Comparison of ENCODE assay signal across 8 cellular contexts in genomic region chr15:101070502-101071273, GRCh38.
DNase-seq lines count a peak whose midpoint lies in the region; ATAC-seq, FAIRE-seq and TF ChIP-seq lines count a peak whose summit lies in the region.

No MANE protein-coding gene starts in this region.

- CTCF ChIA-PET in GM12878 (lab: Yijun Ruan, JAX), result interaction anchor here (1.1 to 1.3 kb wide), 2 partner anchors 187 to 188 kb away, joined by 3 read pairs; no protein-coding TSS in a partner anchor
- CTCF ChIA-PET in CD8-positive, alpha-beta memory T cell (lab: Charles Lee), result no interaction called here

- no peaks in the 10 kb centered on the region for H3F3A ChIP-seq in MM.1S (ENCODE audit: insufficient read depth, low read length)

- no peaks in the 10 kb centered on the region for H3K9me2 ChIP-seq in MM.1S (replicated peaks; ENCODE audit: insufficient read depth, low read length)

- H3K36me3 ChIP-seq in MM.1S (replicated peaks; ENCODE audit: insufficient read depth, low read length), result no peaks in the 10 kb centered on the region
- H3K36me3 ChIP-seq in GM12878 (ENCODE audit: control insufficient read depth in 2 of 2, insufficient read depth in 2 of 2, low read length in 1 of 2), result peaks cover 7 to 29% of the 10 kb centered on the region in 2 experiments
- peaks cover 0 to 49% of the 10 kb centered on the region in 2 donors for H3K36me3 ChIP-seq in left lung
- peaks cover 0 to 13% (median 0%) of the 10 kb centered on the region in 3 donors for H3K36me3 ChIP-seq in tibial artery
- H3K36me3 ChIP-seq in CD8-positive, alpha-beta memory T cell (ENCODE audit: insufficient read depth, low read length), result no peaks in the 10 kb centered on the region

- H3K4me3 ChIP-seq in MM.1S (ENCODE audit: low read length) (no peak overlapping the region), GM12878 (no peak overlapping the region), left lung (no peak overlapping the region), tibial artery (no peak overlapping the region)
- H3K4me3 ChIP-seq in CD8-positive, alpha-beta memory T cell (ENCODE audit: low read length), result no peak overlapping the region

- no peak overlapping the region for H2AFZ ChIP-seq in MM.1S (ENCODE audit: low read length)
- no peak overlapping the region for H2AFZ ChIP-seq in GM12878 (ENCODE audit: control insufficient read depth, low read depth, low read length)

- BruUV-seq in GM12878 (replicated peaks; lab: Mats Ljungman, UMichigan), result no TSS peak

- intact Hi-C loops in GM12878 (cut with micrococcal nuclease; ENCODE audit: unreplicated experiment) (no loop called here), left lung (cut with DNase I) (no loop called here), tibial artery (cut with DNase I; ENCODE audit: low total_unique reads) (loop anchor here (10.0 kb wide), 1 partner anchor 626 kb away; no protein-coding TSS in a partner anchor)

- in situ Hi-C loops in GM12878 (cut with MboI), result no loop called here

- 0 out of 2 replicates have a peak, but pooled peaks have one; percentile 14 for TF ChIP-seq POLR2A in GM12878 (IDR thresholded peaks at IDR 0.05; ENCODE audit: low read depth, low read length)

- DNase-seq in AG20443 (ENCODE audit: low spot score) (peak; percentile 76), MM.1S (no peak), GM12878 (ENCODE audit: low read depth, low spot score) (no peak), left lung (no peak), C1 segment of cervical spinal cord (lab: John Stamatoyannopoulos, UW) (no peak), tibial artery (no peak), occipital lobe (lab: John Stamatoyannopoulos, UW) (no peak)
- DNase-seq in CD8-positive, alpha-beta memory T cell, result no peak

- H3K27ac ChIP-seq in MM.1S (ENCODE audit: low read length), result peak overlapping the region; percentile 21; the same call in 1 of the 2 replicates
- no peak overlapping the region for H3K27ac ChIP-seq in GM12878 (ENCODE audit: control insufficient read depth, insufficient read depth)
- peak overlapping the region; percentile 64 to 79 for H3K27ac ChIP-seq in left lung
- peak overlapping the region in 1 of 2 donors; percentile 25 for H3K27ac ChIP-seq in tibial artery
- H3K27ac ChIP-seq in CD8-positive, alpha-beta memory T cell (ENCODE audit: low read depth, low read length), result no peak overlapping the region

- H3K36me3 Mint-ChIP-seq in CD8-positive, alpha-beta memory T cell, result no peaks in the 10 kb centered on the region

- H3K9me3 ChIP-seq in MM.1S (replicated peaks; ENCODE audit: insufficient read depth, low read length), result no peaks in the 10 kb centered on the region
- no peaks in the 10 kb centered on the region for H3K9me3 ChIP-seq in GM12878 (replicated peaks; ENCODE audit: control insufficient read depth, insufficient read depth, low read length)
- H3K9me3 ChIP-seq in left lung, result no peaks in the 10 kb centered on the region
- no peaks in the 10 kb centered on the region for H3K9me3 ChIP-seq in tibial artery
- H3K9me3 ChIP-seq in CD8-positive, alpha-beta memory T cell (ENCODE audit: low read length), result no peaks in the 10 kb centered on the region

- H3K4me2 ChIP-seq in MM.1S (ENCODE audit: low read depth, low read length) (no peak overlapping the region), GM12878 (ENCODE audit: control insufficient read depth, insufficient read depth) (no peak overlapping the region)

- ATAC-seq in GM12878 (0 out of 3 replicates have a peak, but pooled peaks have one; percentile 25), left lung (peak; percentile 65)

- no peaks in the 10 kb centered on the region for H3K27me3 ChIP-seq in MM.1S (replicated peaks; ENCODE audit: insufficient read depth, low read length)
- no peaks in the 10 kb centered on the region for H3K27me3 ChIP-seq in GM12878 (replicated peaks in 1 of 2; ENCODE audit: control insufficient read depth in 2 of 2, insufficient read depth in 2 of 2, low read length in 1 of 2)
- no peaks in the 10 kb centered on the region for H3K27me3 ChIP-seq in left lung
- H3K27me3 ChIP-seq in tibial artery, result no peaks in the 10 kb centered on the region
- no peaks in the 10 kb centered on the region for H3K27me3 ChIP-seq in CD8-positive, alpha-beta memory T cell (ENCODE audit: insufficient read depth, low read length, poor library complexity, severe bottlenecking)

- TF ChIP-seq EP300 in GM12878 (IDR thresholded peaks at IDR 0.05; ENCODE audit: borderline replicate concordance in 1 of 2, control insufficient read depth in 1 of 2, low read depth in 2 of 2, low read length in 2 of 2), result no peak

- no peaks in the 10 kb centered on the region for H3K4me1 Mint-ChIP-seq in CD8-positive, alpha-beta memory T cell

- no peaks in the 10 kb centered on the region for H3K9me3 Mint-ChIP-seq in CD8-positive, alpha-beta memory T cell

- H3K4me3 Mint-ChIP-seq in CD8-positive, alpha-beta memory T cell, result no peak overlapping the region

- FAIRE-seq in GM12878 (lab: Jason Lieb, UNC), result no peak

- no peak overlapping the region for H3K9ac ChIP-seq in MM.1S (ENCODE audit: low read length)
- H3K9ac ChIP-seq in GM12878 (ENCODE audit: control insufficient read depth, insufficient read depth, low read length), result no peak overlapping the region

- no peak overlapping the region for H3K27ac Mint-ChIP-seq in CD8-positive, alpha-beta memory T cell

- H3K4me1 ChIP-seq in MM.1S (ENCODE audit: low read length) (peaks cover 7% of the 10 kb centered on the region), GM12878 (ENCODE audit: control insufficient read depth, insufficient read depth, low read length) (no peaks in the 10 kb centered on the region), left lung (peaks cover 9 to 25% of the 10 kb centered on the region in 2 donors), tibial artery (no peaks in the 10 kb centered on the region)
- no peaks in the 10 kb centered on the region for H3K4me1 ChIP-seq in CD8-positive, alpha-beta memory T cell (ENCODE audit: insufficient read depth, low read length)

- POLR2A ChIA-PET in GM12878 (lab: Charles Lee), result interaction anchor here (0.7 to 1.0 kb wide), 2 partner anchors 15 to 218 kb away, joined by 3 to 4 read pairs; no protein-coding TSS in a partner anchor
- POLR2A ChIA-PET in CD8-positive, alpha-beta memory T cell (lab: Charles Lee), result no interaction called here

- SMC1A ChIA-PET in GM12878 (lab: Charles Lee; ENCODE audit: uncharacterized antibody, unreplicated experiment), result no interaction called here

- RAD21 ChIA-PET in GM12878 (lab: Charles Lee; ENCODE audit: unreplicated experiment), result no interaction called here

- H3K79me2 ChIP-seq in MM.1S (ENCODE audit: low read length), result no peaks in the 10 kb centered on the region
- H3K79me2 ChIP-seq in GM12878 (ENCODE audit: control insufficient read depth, insufficient read depth, low read length), result no peaks in the 10 kb centered on the region

- TF ChIP-seq CTCF in MM.1S (IDR thresholded peaks at IDR 0.05; ENCODE audit: low read length), result no peak
- TF ChIP-seq CTCF in GM12878 (IDR thresholded peaks at IDR 0.05 in 2 of 3, conservative IDR thresholded peaks at IDR 0.05 in 1 of 3; ENCODE audit: control insufficient read depth in 2 of 3, extremely low read depth in 1 of 3, insufficient read depth in 1 of 3, low read depth in 3 of 3, low read length in 3 of 3), result no peak
- no peak for TF ChIP-seq CTCF in left lung (IDR thresholded peaks at IDR 0.05)
- TF ChIP-seq CTCF in tibial artery (IDR thresholded peaks at IDR 0.05), result no peak

- TF ChIP-seq RAD21 in GM12878 (IDR thresholded peaks at IDR 0.05; ENCODE audit: insufficient read depth, low read depth, low read length), result no peak

- peaks cover 5 to 9% of the 10 kb centered on the region in 2 donors for H3K27me3 Mint-ChIP-seq in CD8-positive, alpha-beta memory T cell

- 89% methylated on average over 6 of the region's 6 CpGs for WGBS in GM12878 (ENCODE audit: insufficient coverage, insufficient replicate concordance, low lambda C conversion rate, missing lambda C conversion rate)

- no peaks in the 10 kb centered on the region for H4K20me1 ChIP-seq in MM.1S (ENCODE audit: insufficient read depth, low read length)
- H4K20me1 ChIP-seq in GM12878 (ENCODE audit: control insufficient read depth, insufficient read depth), result no peaks in the 10 kb centered on the region

TF ChIP-seq in GM12878, 131 proteins besides CTCF, POLR2A, EP300 and RAD21:
- no peak for TF ChIP-seq MAX (IDR thresholded peaks at IDR 0.05; ENCODE audit: low read depth, low read length)
- TF ChIP-seq EED (IDR thresholded peaks at IDR 0.05; ENCODE audit: low read depth), result no peak
- no peak for TF ChIP-seq NFXL1 (IDR thresholded peaks at IDR 0.05; ENCODE audit: borderline replicate concordance)
- no peak for TF ChIP-seq HDAC2 (IDR thresholded peaks at IDR 0.05)
- TF ChIP-seq JUND (IDR thresholded peaks at IDR 0.05; ENCODE audit: low read depth, low read length), result no peak
- no peak for TF ChIP-seq MXI1 (IDR thresholded peaks at IDR 0.05; ENCODE audit: low read depth, low read length)
- TF ChIP-seq ZNF622 (IDR thresholded peaks at IDR 0.05), result no peak
- no peak for TF ChIP-seq MEF2A (IDR thresholded peaks at IDR 0.05; ENCODE audit: insufficient read depth, low read depth, low read length)
- TF ChIP-seq CBFB (IDR thresholded peaks at IDR 0.05; ENCODE audit: low read depth), result no peak
- TF ChIP-seq NR2C1 (IDR thresholded peaks at IDR 0.05), result no peak
- TF ChIP-seq IRF4 (IDR thresholded peaks at IDR 0.05; ENCODE audit: low read depth, low read length), result no peak
- TF ChIP-seq NFIC (IDR thresholded peaks at IDR 0.05; ENCODE audit: low read depth, low read length), result no peak

Comparison
In these comparisons a context has a peak if more than half of its experiments do, and no peak if none do; other contexts are left out.
1. H3K27ac ChIP-seq: peak in MM.1S (single experiment) and left lung (2 of 2); none in GM12878 (single experiment) and CD8-positive, alpha-beta memory T cell (single experiment).